8 cellular contexts compared by ENCODE assay signal in genomic region chr4:36187723-36188333, GRCh38. TPM values are rescaled to one million over a fixed set of nuclear protein-coding genes. Genes with fewer than 3 reads are reported as not detected.
DNase-seq lines count a peak whose midpoint lies in the region; ATAC-seq and TF ChIP-seq lines count a peak whose summit lies in the region.

No MANE protein-coding gene starts in this region.

- no peak overlapping the region for H3K9ac ChIP-seq in HCT116 (ENCODE audit: low read length)

- no peaks in the 10 kb centered on the region for H3K4me1 ChIP-seq in HCT116 (ENCODE audit: control insufficient read depth in 1 of 2, insufficient read depth in 2 of 2, low read length in 2 of 2)
- no peaks in the 10 kb centered on the region for H3K4me1 ChIP-seq in hepatocyte (ENCODE audit: insufficient read depth)

- intact Hi-C loops in HCT116 (cut with micrococcal nuclease), result no loop called here

- peak; percentile 58 for TF ChIP-seq RAD21 in HCT116 (IDR thresholded peaks at IDR 0.05; ENCODE audit: low read depth)

- DNase-seq in D341Med (ENCODE audit: low spot score) (peak; percentile 21), HCT116 (ENCODE audit: low read depth, low spot score) (peak; percentile 3), RWPE1 (ENCODE audit: low spot score) (peak; percentile 5), hepatocyte (ENCODE audit: low spot score) (peak; percentile 26)
- DNase-seq in activated CD4-positive, alpha-beta memory T cell treated with anti-CD3 and anti-CD28 coated beads, Interleukin-2, amount 10 ng/mL, durations not matched to agents 7 days and 5 days, result no peak
- no peak for DNase-seq in stimulated activated CD4-positive, alpha-beta T cell treated with anti-CD3 and anti-CD28 coated beads, Interleukin-12 subunit alpha, Interleukin-12 subunit beta, amount 100 ng/mL, for 4 hours

- no peaks in the 10 kb centered on the region for H3K9me3 ChIP-seq in HCT116 (ENCODE audit: control insufficient read depth in 1 of 2, insufficient read depth in 1 of 2, low read depth in 1 of 2, low read length in 2 of 2)
- no peaks in the 10 kb centered on the region for H3K9me3 ChIP-seq in hepatocyte (ENCODE audit: low read depth)

- H3K4me3 Mint-ChIP-seq in activated CD4-positive, alpha-beta memory T cell treated with anti-CD3 and anti-CD28 coated beads, Interleukin-2, amount 10 ng/mL, durations not matched to agents 7 days and 5 days, result no peak overlapping the region

- no peaks in the 10 kb centered on the region for H3K27me3 Mint-ChIP-seq in activated CD4-positive, alpha-beta memory T cell treated with anti-CD3 and anti-CD28 coated beads, Interleukin-2, amount 10 ng/mL, durations not matched to agents 7 days and 5 days

- H3K27ac Mint-ChIP-seq in activated CD4-positive, alpha-beta memory T cell treated with anti-CD3 and anti-CD28 coated beads, Interleukin-2, amount 10 ng/mL, durations not matched to agents 7 days and 5 days, result no peak overlapping the region

- H3K36me3 Mint-ChIP-seq in activated CD4-positive, alpha-beta memory T cell treated with anti-CD3 and anti-CD28 coated beads, Interleukin-2, amount 10 ng/mL, durations not matched to agents 7 days and 5 days (ENCODE audit: low read depth), result peaks cover 43% of the 10 kb centered on the region

- H3K36me3 ChIP-seq in HCT116 (ENCODE audit: control insufficient read depth in 1 of 2, insufficient read depth in 2 of 2, low read length in 2 of 2) (no peaks in the 10 kb centered on the region), hepatocyte (replicated peaks; ENCODE audit: insufficient read depth, low read depth) (no peaks in the 10 kb centered on the region)

- peaks cover 38% of the 10 kb centered on the region for H3K4me1 Mint-ChIP-seq in activated CD4-positive, alpha-beta memory T cell treated with anti-CD3 and anti-CD28 coated beads, Interleukin-2, amount 10 ng/mL, durations not matched to agents 7 days and 5 days

- no peaks in the 10 kb centered on the region for H4K20me1 ChIP-seq in HCT116 (ENCODE audit: insufficient read depth)
- no peaks in the 10 kb centered on the region for H4K20me1 ChIP-seq in hepatocyte (ENCODE audit: insufficient read depth, poor library complexity, severe bottlenecking)

- H3K27me3 ChIP-seq in HCT116 (ENCODE audit: insufficient read depth, low read length), result no peaks in the 10 kb centered on the region
- no peaks in the 10 kb centered on the region for H3K27me3 ChIP-seq in hepatocyte

- CTCF ChIA-PET in HCT116 (lab: Charles Lee), result no interaction called here
- CTCF ChIA-PET in RWPE1 (lab: Yijun Ruan, JAX), result interaction anchor here (0.6 kb wide), 1 partner anchor 1328 kb away, joined by 3 read pairs; no protein-coding TSS in a partner anchor
- CTCF ChIA-PET in activated CD4-positive, alpha-beta memory T cell treated with anti-CD3 and anti-CD28 coated beads, Interleukin-2, amount 10 ng/mL, durations not matched to agents 7 days and 5 days (lab: Charles Lee), result no interaction called here

- H3K79me2 ChIP-seq in HCT116 (ENCODE audit: insufficient read depth, low read length) (no peaks in the 10 kb centered on the region), hepatocyte (no peaks in the 10 kb centered on the region)

- H3K9me2 ChIP-seq in HCT116 (ENCODE audit: insufficient read depth) (no peaks in the 10 kb centered on the region), hepatocyte (replicated peaks; ENCODE audit: insufficient read depth) (no peaks in the 10 kb centered on the region)

- no peaks in the 10 kb centered on the region for H3K9me3 Mint-ChIP-seq in activated CD4-positive, alpha-beta memory T cell treated with anti-CD3 and anti-CD28 coated beads, Interleukin-2, amount 10 ng/mL, durations not matched to agents 7 days and 5 days

- 60% methylated on average over 4 of the region's 4 CpGs for WGBS in hepatocyte (ENCODE audit: low lambda C conversion rate, missing lambda C conversion rate)

- ATAC-seq in HCT116 (no peak), esophagus mucosa (no peak), GM19395 (IDR thresholded peaks at IDR 0.05; ENCODE audit: unreplicated experiment) (no peak)

- no peak overlapping the region for H3K27ac ChIP-seq in HCT116 (ENCODE audit: low read depth, low read length)
- no peak overlapping the region for H3K27ac ChIP-seq in RWPE1
- no peak overlapping the region for H3K27ac ChIP-seq in hepatocyte

- POLR2A ChIA-PET in HCT116 (lab: Charles Lee), result no interaction called here
- POLR2A ChIA-PET in RWPE1 (lab: Yijun Ruan, JAX; ENCODE audit: low non-redundant PET), result no interaction called here
- POLR2A ChIA-PET in activated CD4-positive, alpha-beta memory T cell treated with anti-CD3 and anti-CD28 coated beads, Interleukin-2, amount 10 ng/mL, durations not matched to agents 7 days and 5 days (lab: Charles Lee), result no interaction called here

- H2AFZ ChIP-seq in HCT116 (ENCODE audit: low read depth, low read length, poor library complexity, severe bottlenecking) (no peak overlapping the region), hepatocyte (no peak overlapping the region)

- no TSS peak for BruUV-seq in HCT116 (replicated peaks; lab: Mats Ljungman, UMichigan)

- no peak for TF ChIP-seq POLR2A in HCT116 (IDR thresholded peaks at IDR 0.05; ENCODE audit: borderline replicate concordance, extremely low read depth, insufficient read depth, insufficient read length)

- TF ChIP-seq CTCF in HCT116 (IDR thresholded peaks at IDR 0.05 in 2 of 3, conservative IDR thresholded peaks at IDR 0.05 in 1 of 3; ENCODE audit: borderline replicate concordance in 1 of 3, insufficient read depth in 1 of 3, low read depth in 2 of 3, low read length in 2 of 3), result peak; percentile 10 to 68 (median 45); a peak in 3 of 6 replicates
- TF ChIP-seq CTCF in RWPE1 (conservative IDR thresholded peaks at IDR 0.05; ENCODE audit: low read depth), result peak; percentile 24; the same call in 1 of the 2 replicates
- TF ChIP-seq CTCF in hepatocyte (IDR thresholded peaks at IDR 0.05; ENCODE audit: poor library complexity), result peak; percentile 71

- H3K4me3 ChIP-seq in HCT116 (replicated peaks in 1 of 2; ENCODE audit: low read depth in 1 of 2, low read length in 2 of 2), result no peak overlapping the region
- H3K4me3 ChIP-seq in hepatocyte, result no peak overlapping the region

- H3K4me2 ChIP-seq in HCT116 (ENCODE audit: low read length) (no peak overlapping the region), hepatocyte (no peak overlapping the region)

- RAD21 ChIA-PET in HCT116 (lab: Charles Lee; ENCODE audit: low non-redundant PET in 1 of 2, low total read pairs in 2 of 2, uncharacterized antibody in 2 of 2, unreplicated experiment in 2 of 2), result interaction anchor here in 1 of 2 experiments (0.6 kb wide), 1 partner anchor 813 kb away, joined by 3 read pairs; no protein-coding TSS in a partner anchor

TF ChIP-seq in HCT116, 20 proteins besides CTCF, POLR2A, EP300 and RAD21:
- no peak for TF ChIP-seq CBX3 (IDR thresholded peaks at IDR 0.05; ENCODE audit: low read depth)
- no peak for TF ChIP-seq ZBTB33 (IDR thresholded peaks at IDR 0.05; ENCODE audit: extremely low read depth, insufficient replicate concordance, low read length)
- no peak for TF ChIP-seq YY1 (IDR thresholded peaks at IDR 0.05; ENCODE audit: extremely low read depth, insufficient replicate concordance, low read depth, low read length)
- TF ChIP-seq MAX (IDR thresholded peaks at IDR 0.05), result no peak
- no peak for TF ChIP-seq JUND (IDR thresholded peaks at IDR 0.05)
- TF ChIP-seq FOSL1 (IDR thresholded peaks at IDR 0.05; ENCODE audit: low read depth), result no peak
- TF ChIP-seq CEBPB (IDR thresholded peaks at IDR 0.05; ENCODE audit: low read depth), result no peak
- TF ChIP-seq TCF7L2 (IDR thresholded peaks at IDR 0.05; ENCODE audit: borderline replicate concordance, extremely low read depth, insufficient read depth, insufficient read length), result no peak
- no peak for TF ChIP-seq EGR1 (IDR thresholded peaks at IDR 0.05; ENCODE audit: low read depth)

RNA-seq across cellular contexts. Expression of gene ARAP2, which starts 56.5 kb away (rescaled TPM):
- total RNA-seq in HCT116 (2021; ENCODE audit: unreplicated experiment), result 13.6 TPM
- 1.9 and 2.2 TPM in 2 replicates for polyA plus RNA-seq in HCT116 (2012)
- total RNA-seq in hepatocyte, result 11.7 and 22.7 TPM in 2 replicates
- 5.9 and 8.8 TPM in 2 replicates for polyA plus RNA-seq in hepatocyte
- 10 to 100 TPM; 70.7 to 76.4 TPM for total RNA-seq in activated CD4-positive, alpha-beta memory T cell treated with anti-CD3 and anti-CD28 coated beads, Interleukin-2, amount 10 ng/mL, durations not matched to agents 7 days and 5 days
- total RNA-seq in esophagus mucosa, result 28.5 TPM

Comparison
In these comparisons a context has a peak if more than half of its experiments do, and no peak if none do; other contexts are left out.
1. DNase-seq: peak in D341Med (single experiment), HCT116 (single experiment), RWPE1 (single experiment) and hepatocyte (single experiment); none in activated CD4-positive, alpha-beta memory T cell treated with anti-CD3 and anti-CD28 coated beads, Interleukin-2, amount 10 ng/mL, durations not matched to agents 7 days and 5 days (single experiment) and stimulated activated CD4-positive, alpha-beta T cell treated with anti-CD3 and anti-CD28 coated beads, Interleukin-12 subunit alpha, Interleukin-12 subunit beta, amount 100 ng/mL, for 4 hours (single experiment).
2. Peak in every context shown above with its lines, with median percentiles within 50 percentile points of each other: CTCF ChIP-seq.